In genomic region chr4:48247878-48248558, GRCh38 we compare ENCODE assay signal across 19 cellular contexts. TPM values are rescaled to one million over a fixed set of nuclear protein-coding genes. Genes with fewer than 3 reads are reported as not detected.
DNase-seq lines count a peak whose midpoint lies in the region; ATAC-seq and TF ChIP-seq lines count a peak whose summit lies in the region.
"Had no signal": no experiment of that assay in that cellular context is flagged by ENCODE, and none has a peak within 500 bp of the region (broad histone marks: within the 10 kb centered on the region; RNA-seq: fewer than 3 reads in every experiment).

No MANE protein-coding gene starts in this region.

- TF ChIP-seq CTCF in hepatocyte (IDR thresholded peaks at IDR 0.05; ENCODE audit: poor library complexity): no peak

- no peaks in the 10 kb centered on the region for H3K36me3 ChIP-seq in hepatocyte (replicated peaks; ENCODE audit: insufficient read depth, low read depth)
- H3K36me3 ChIP-seq: sigmoid colon, suprapubic skin had no signal

- H3K79me2 ChIP-seq in hepatocyte: peaks cover 5% of the 10 kb centered on the region

- no peaks in the 10 kb centered on the region for H4K20me1 ChIP-seq in hepatocyte (ENCODE audit: insufficient read depth, poor library complexity, severe bottlenecking)

- WGBS in hepatocyte (ENCODE audit: low lambda C conversion rate, missing lambda C conversion rate): 78% methylated on average over 5 of the region's 5 CpGs

- H2AFZ ChIP-seq in hepatocyte: no peak overlapping the region

- H3K4me3 ChIP-seq in hepatocyte: no peak overlapping the region
- H3K4me3 ChIP-seq: mucosa of descending colon, sigmoid colon, suprapubic skin had no signal

- DNase-seq in left lobe of liver (ENCODE audit: low spot score) (no peak), hepatocyte (ENCODE audit: low spot score) (no peak), NOMO-1 (lab: John Stamatoyannopoulos, UW; ENCODE audit: unreplicated experiment in 2 of 2) (no peak), NCI-H1694 treated with DMSO at 0.1 percent for 48 hours (lab: John Stamatoyannopoulos, UW) (no peak), NCI-H446 treated with DMSO at 0.1 percent for 48 hours (lab: John Stamatoyannopoulos, UW) (no peak)
- DNase-seq: amygdala, DMS53, hypothalamus, mucosa of descending colon, NCI-H1092 treated with DMSO at 0.1 percent for 48 hours, NCI-H2171, occipital lobe, sigmoid colon, T-cell had no signal

- no peaks in the 10 kb centered on the region for H3K9me3 ChIP-seq in hepatocyte (ENCODE audit: low read depth)
- H3K9me3 ChIP-seq: mucosa of descending colon, sigmoid colon, suprapubic skin had no signal

- H3K4me2 ChIP-seq in hepatocyte: no peak overlapping the region

- no peaks in the 10 kb centered on the region for H3K9me2 ChIP-seq in hepatocyte (replicated peaks; ENCODE audit: insufficient read depth)

- ATAC-seq in GM18858 (IDR thresholded peaks at IDR 0.05; ENCODE audit: unreplicated experiment) (peak; percentile 36), GM21529 (IDR thresholded peaks at IDR 0.05; ENCODE audit: unreplicated experiment) (peak; percentile 2), HG03025 (IDR thresholded peaks at IDR 0.05; ENCODE audit: low FRiP score, unreplicated experiment) (peak; percentile 54), left lobe of liver (peak; percentile 63)
- ATAC-seq: T-cell had no signal

- no peaks in the 10 kb centered on the region for H3K27me3 ChIP-seq in hepatocyte
- H3K27me3 ChIP-seq: sigmoid colon, suprapubic skin had no signal

- H3K27ac ChIP-seq in hepatocyte: no peak overlapping the region
- H3K27ac ChIP-seq: RWPE1, sigmoid colon, suprapubic skin had no signal

- no peaks in the 10 kb centered on the region for H3K4me1 ChIP-seq in hepatocyte (ENCODE audit: insufficient read depth)
- H3K4me1 ChIP-seq: suprapubic skin had no signal

RNA-seq across cellular contexts. Expression of gene TEC, which starts 21.6 kb away (rescaled TPM):
- total RNA-seq in left lobe of liver (3.2 TPM), hepatocyte (1.2 and 2.1 TPM in 2 replicates)
- polyA plus RNA-seq in hepatocyte: 1.3 and 2.1 TPM in 2 replicates

Comparison
In these comparisons a context has a peak if more than half of its experiments do, and no peak if none do; other contexts are left out.
1. ATAC-seq: peak in every context shown above with its lines; median percentile 63 in left lobe of liver; 54 in HG03025; 36 in GM18858; 2 in GM21529.